ENCODE assay signal across 24 cellular contexts in the genomic region with DNA sequence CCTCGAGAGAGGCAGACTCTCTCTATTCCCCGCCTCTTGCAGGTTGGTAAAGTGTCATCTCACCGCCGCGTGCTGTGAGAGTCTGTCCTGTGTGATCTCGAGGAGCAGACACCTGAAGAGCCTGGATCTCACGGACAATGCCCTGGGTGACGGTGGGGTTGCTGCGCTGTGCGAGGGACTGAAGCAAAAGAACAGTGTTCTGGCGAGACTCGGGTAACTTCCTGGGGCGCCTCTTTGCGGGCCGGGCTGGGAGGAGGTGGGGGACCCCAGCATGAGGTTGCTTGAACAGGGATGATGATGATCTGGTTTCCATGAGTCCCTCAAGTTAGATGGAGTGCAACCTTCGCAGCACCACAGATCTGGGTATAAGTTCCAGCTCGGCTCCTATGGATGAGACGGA.
"Had no signal": no experiment of that assay in that cellular context is flagged by ENCODE, and none has a peak within 500 bp of the region (broad histone marks: within the 10 kb centered on the region; RNA-seq: fewer than 3 reads in every experiment).

No MANE protein-coding gene starts in this region.

- H3K27ac Mint-ChIP-seq: memory B cell; naive thymus-derived CD4-positive, alpha-beta T cell had no signal

- H3K4me1 ChIP-seq: esophagus squamous epithelium, gastrocnemius medialis, heart right ventricle, left lung had no signal

- H3K27me3 ChIP-seq: gastrocnemius medialis had no signal

- DNase-seq: dermis blood vessel endothelial cell; dorsolateral prefrontal cortex; effector CD4-positive, alpha-beta T cell; effector memory CD4-positive, alpha-beta T cell; erythroblast; esophagus squamous epithelium; foreskin fibroblast; foreskin melanocyte; gastrocnemius medialis; glutamatergic neuron; head of caudate nucleus; heart right ventricle; hippocampal formation; left cardiac atrium; left lung; left ventricle myocardium superior; mammary epithelial cell; mesendoderm; midbrain; naive thymus-derived CD4-positive, alpha-beta T cell had no signal

- H3K4me3 Mint-ChIP-seq: memory B cell; naive thymus-derived CD4-positive, alpha-beta T cell had no signal

- H3K4me1 Mint-ChIP-seq: memory B cell; naive thymus-derived CD4-positive, alpha-beta T cell had no signal

- H3K9me3 ChIP-seq: esophagus squamous epithelium, gastrocnemius medialis, left lung had no signal

- H3K4me3 ChIP-seq: coronary artery, dorsolateral prefrontal cortex, esophagus squamous epithelium, gastrocnemius medialis, heart right ventricle, left lung, lung had no signal

- H3K27ac ChIP-seq: coronary artery, dorsolateral prefrontal cortex, epithelial cell of prostate, esophagus squamous epithelium, gastrocnemius medialis, heart right ventricle, left lung had no signal

- H3K36me3 ChIP-seq: esophagus squamous epithelium, gastrocnemius medialis, heart right ventricle, left lung had no signal
